8 cellular contexts compared by ENCODE assay signal in genomic region chr1:16243936-16244649, GRCh38. TPM values are rescaled to one million over a fixed set of nuclear protein-coding genes. Genes with fewer than 3 reads are reported as not detected.
DNase-seq lines count a peak whose midpoint lies in the region; ATAC-seq and TF ChIP-seq lines count a peak whose summit lies in the region.

No MANE protein-coding gene starts in this region.

- in situ Hi-C loops in transverse colon (cut with MboI; ENCODE audit: low pct_ligation_motif_present in 1 of 4, low pct_unique_long_range_greater_than_20kb in 1 of 4, low sequenced_read_pairs in 3 of 4): no loop called here

- DNase-seq in GM03348 (ENCODE audit: low spot score): peak; percentile 85
- DNase-seq in MV-4-11 (lab: John Stamatoyannopoulos, UW): peak; percentile 72
- peak; percentile 68 for DNase-seq in SK-N-DZ (ENCODE audit: low spot score)
- peak; percentile 60 for DNase-seq in activated gamma-delta T cell treated with anti-CD3 and anti-CD28 coated beads, Interleukin-2, amount 50 U/mL, for 16 hours (ENCODE audit: low read depth)
- DNase-seq in glomerular endothelial cell (ENCODE audit: extremely low read depth, low read depth, low spot score): peak; percentile 78
- peak; percentile 76 for DNase-seq in pons (ENCODE audit: low spot score)
- peak; percentile 85 for DNase-seq in transverse colon

- no peak overlapping the region for H3K4me3 ChIP-seq in transverse colon

- H3K27me3 ChIP-seq in transverse colon: no peaks in the 10 kb centered on the region

- TF ChIP-seq EP300 in transverse colon (IDR thresholded peaks at IDR 0.05; ENCODE audit: low read depth): no peak

- no peak overlapping the region for H3K27ac ChIP-seq in transverse colon

- no peak for ATAC-seq in HG02938 (IDR thresholded peaks at IDR 0.05; ENCODE audit: unreplicated experiment)

- no peaks in the 10 kb centered on the region for H3K36me3 ChIP-seq in transverse colon

- no peak for TF ChIP-seq POLR2A in transverse colon (IDR thresholded peaks at IDR 0.05)

- TF ChIP-seq CTCF in transverse colon (IDR thresholded peaks at IDR 0.05): peak; percentile 83 to 90 (median 86)

- 28% methylated on average over 8 of the region's 8 CpGs; no CpG with 5 or more reads in 1 of the 2 donors for WGBS in transverse colon (ENCODE audit: low coverage in 1 of 2), 2 donors

- intact Hi-C loops in transverse colon (cut with DNase I; ENCODE audit: low total_unique reads): loop anchor here (5.0 kb wide), 2 partner anchors 37 to 167 kb away; no protein-coding TSS in a partner anchor

- no peaks in the 10 kb centered on the region for H3K9me3 ChIP-seq in transverse colon

- H3K4me1 ChIP-seq in transverse colon: peaks cover 14 to 23% (median 18%) of the 10 kb centered on the region in 4 donors

RNA-seq across cellular contexts. Expression of gene CPLANE2, which starts 7.1 kb away (rescaled TPM):
- polyA plus RNA-seq in SK-N-DZ (2014; cell fraction: cytosol; rRNA removed): 2.0 and 2.8 TPM in 2 replicates
- polyA plus RNA-seq in SK-N-DZ (2014; cell fraction: nucleus; rRNA removed): 1.5 and 2.3 TPM in 2 replicates
- 2.7 and 4.1 TPM in 2 replicates for total RNA-seq in glomerular endothelial cell
- 10 to 100 TPM in 1 of 4 donors, 1 to 10 TPM in 2, under 1 TPM in 1; 0.60 to 12.3 (median 4.3) TPM for total RNA-seq in transverse colon

RNA-seq across cellular contexts. Expression of gene ARHGEF19, which starts 31.6 kb away (rescaled TPM):
- 9.4 and 19.9 TPM in 2 replicates for polyA plus RNA-seq in SK-N-DZ (2014; cell fraction: cytosol; rRNA removed)
- 41.7 and 43.1 TPM in 2 replicates for polyA plus RNA-seq in SK-N-DZ (2014; cell fraction: nucleus; rRNA removed)
- total RNA-seq in glomerular endothelial cell: 2.6 and 3.7 TPM in 2 replicates
- 10 to 100 TPM in 2 of 4 donors, 1 to 10 TPM in 2; 5.7 to 46.8 (median 10.8) TPM for total RNA-seq in transverse colon
